In genomic region chr1:226223157-226223785, GRCh38 we compare ENCODE assay signal across 8 cellular contexts. TPM values are rescaled to one million over a fixed set of nuclear protein-coding genes. Genes with fewer than 3 reads are reported as not detected.
DNase-seq lines count a peak whose midpoint lies in the region; ATAC-seq and TF ChIP-seq lines count a peak whose summit lies in the region.

MIXL1 (plus strand) TSS chr1:226223664; CDS start chr1:226223682, 18 bp downstream.

- intact Hi-C loops in Right ventricle myocardium inferior (cut with DNase I), result no loop called here

- H3K9me3 ChIP-seq in cardiac muscle cell (ENCODE audit: low read depth) (no peaks in the 10 kb centered on the region), iPS-18a (ENCODE audit: control insufficient read depth, low read depth, low read length) (no peaks in the 10 kb centered on the region), suprapubic skin (no peaks in the 10 kb centered on the region)

- DNase-seq in cardiac muscle cell (ENCODE audit: low read depth in 1 of 2, low spot score in 1 of 2) (peak; percentile 21 to 62), Right ventricle myocardium inferior (ENCODE audit: missing footprints) (no peak), suprapubic skin (ENCODE audit: low spot score in 2 of 2) (no peak), AG08395 (ENCODE audit: low spot score) (no peak), NOMO-1 treated with DMSO at 0.1 percent for 48 hours (lab: John Stamatoyannopoulos, UW; ENCODE audit: unreplicated experiment) (no peak)
- DNase-seq in activated CD8-positive, alpha-beta memory T cell treated with anti-CD3 and anti-CD28 coated beads, Interleukin-2, amount 50 U/mL, for 4 hours, result peak; percentile 22

- H3K36me3 ChIP-seq in cardiac muscle cell (no peaks in the 10 kb centered on the region), iPS-18a (ENCODE audit: control insufficient read depth, low read depth, low read length) (no peaks in the 10 kb centered on the region), suprapubic skin (no peaks in the 10 kb centered on the region)

- TF ChIP-seq CTCF in cardiac muscle cell (IDR thresholded peaks at IDR 0.05; ENCODE audit: low read depth, low read length), result no peak
- TF ChIP-seq CTCF in suprapubic skin (IDR thresholded peaks at IDR 0.05), result no peak

- H3K4me1 ChIP-seq in cardiac muscle cell (ENCODE audit: low read depth), result peaks cover 9% of the 10 kb centered on the region
- peaks cover 10% of the 10 kb centered on the region for H3K4me1 ChIP-seq in iPS-18a (ENCODE audit: control insufficient read depth, low read depth, low read length)
- H3K4me1 ChIP-seq in suprapubic skin, result peaks cover 12% of the 10 kb centered on the region

- TF ChIP-seq POLR2A in suprapubic skin (IDR thresholded peaks at IDR 0.05), result no peak

- H3K27me3 ChIP-seq in cardiac muscle cell (no peaks in the 10 kb centered on the region), iPS-18a (ENCODE audit: control insufficient read depth, insufficient read depth, low read length) (peaks cover 31% of the 10 kb centered on the region), suprapubic skin (peaks cover 26% of the 10 kb centered on the region)

- no peak for TF ChIP-seq EP300 in suprapubic skin (IDR thresholded peaks at IDR 0.05)

- H3K9ac ChIP-seq in iPS-18a (ENCODE audit: low read length), result peak within 1 kb of the TSS; percentile 6

- H3K4me3 ChIP-seq in cardiac muscle cell, result peak within 1 kb of the TSS; percentile 57
- H3K4me3 ChIP-seq in iPS-18a (ENCODE audit: low read length), result peak within 1 kb of the TSS; percentile 65
- H3K4me3 ChIP-seq in suprapubic skin, result peak within 1 kb of the TSS; percentile 52

- H3K27ac ChIP-seq in cardiac muscle cell, result no peak within 1 kb of the TSS
- no peak within 1 kb of the TSS for H3K27ac ChIP-seq in iPS-18a (ENCODE audit: low read length)
- no peak within 1 kb of the TSS for H3K27ac ChIP-seq in suprapubic skin

- WGBS in suprapubic skin, result 33% methylated on average over 12 of the region's 62 CpGs

- no peak for ATAC-seq in Right ventricle myocardium inferior
- peak; percentile 21 for ATAC-seq in HG02884 (IDR thresholded peaks at IDR 0.05; ENCODE audit: unreplicated experiment)

RNA-seq across cellular contexts. Expression of gene MIXL1, which starts in this region (rescaled TPM):
- 3.7 and 5.4 TPM in 2 replicates for total RNA-seq in cardiac muscle cell
- 8.0 and 11.1 TPM in 2 replicates for polyA plus RNA-seq in cardiac muscle cell
- total RNA-seq in Right ventricle myocardium inferior, result not detected
- total RNA-seq in suprapubic skin, result under 1 TPM in 1 of 4 donors, not detected in 3; 0.45 TPM

Comparison
In these comparisons a context has a peak if more than half of its experiments do, and no peak if none do; other contexts are left out.
1. DNase-seq: peak in cardiac muscle cell (2 of 2) and activated CD8-positive, alpha-beta memory T cell treated with anti-CD3 and anti-CD28 coated beads, Interleukin-2, amount 50 U/mL, for 4 hours (single experiment); none in Right ventricle myocardium inferior (single experiment), suprapubic skin (0 of 2), AG08395 (single experiment) and NOMO-1 treated with DMSO at 0.1 percent for 48 hours (single experiment).
2. Peak in every context shown above with its lines, with median percentiles within 50 percentile points of each other: H3K4me3 ChIP-seq.